Comparison of ENCODE assay signal across 8 cellular contexts in genomic region chr11:65134952-65135632, GRCh38. TPM values are rescaled to one million over a fixed set of nuclear protein-coding genes. Genes with fewer than 3 reads are reported as not detected.
DNase-seq lines count a peak whose midpoint lies in the region; ATAC-seq and TF ChIP-seq lines count a peak whose summit lies in the region.

No MANE protein-coding gene starts in this region.

- H3K27me3 Mint-ChIP-seq in stimulated activated memory B cell treated with anti-CD40 and anti-IgM and Interleukin-4, amounts not matched to agents 10 μg/mL and 1 μg/mL and 100 μg/mL, for 72 hours = no peaks in the 10 kb centered on the region

- H3K9me3 Mint-ChIP-seq in stimulated activated memory B cell treated with anti-CD40 and anti-IgM and Interleukin-4, amounts not matched to agents 10 μg/mL and 1 μg/mL and 100 μg/mL, for 72 hours = no peaks in the 10 kb centered on the region

- H3K27ac ChIP-seq in PC-3 (ENCODE audit: low read length) (peak overlapping the region; percentile 95), muscle layer of colon (ENCODE audit: low read depth, low read length) (peak overlapping the region; percentile 93)

- 0 out of 2 replicates have a peak, but pooled peaks cover 2% of the 10 kb centered on the region for H3K27me3 ChIP-seq in PC-3 (ENCODE audit: low read length)
- H3K27me3 ChIP-seq in muscle layer of colon (ENCODE audit: control insufficient read depth in 1 of 2, insufficient read depth in 2 of 2, low read length in 2 of 2) = no peaks in the 10 kb centered on the region

- no peaks in the 10 kb centered on the region for H3K9me2 ChIP-seq in PC-3 (replicated peaks; ENCODE audit: low read length)

- peaks cover 22% of the 10 kb centered on the region; the same call in 1 of the 2 replicates for H3K36me3 ChIP-seq in PC-3 (ENCODE audit: low read depth, low read length)
- peaks cover 31% of the 10 kb centered on the region for H3K36me3 ChIP-seq in muscle layer of colon (ENCODE audit: insufficient read depth, low read length)

- DNase-seq in DMS153 treated with DMSO at 0.1 percent for 48 hours (lab: John Stamatoyannopoulos, UW; ENCODE audit: unreplicated experiment) (peak; percentile 97), PC-3 (peak; percentile 99)
- peak; percentile 94 for DNase-seq in Jurkat, Clone E6-1 (ENCODE audit: low read depth, low spot score)
- peak; percentile 78 to 84 for DNase-seq in activated T-cell treated with anti-CD3 and anti-CD28 coated beads, Interleukin-2, amount 50 U/mL, for 48 hours

- H3K9ac ChIP-seq in PC-3 (ENCODE audit: low read length) (peak overlapping the region; percentile 98), muscle layer of colon (ENCODE audit: low read length) (peak overlapping the region; percentile 85)

- H3K27ac Mint-ChIP-seq in stimulated activated memory B cell treated with anti-CD40 and anti-IgM and Interleukin-4, amounts not matched to agents 10 μg/mL and 1 μg/mL and 100 μg/mL, for 72 hours = peak overlapping the region; percentile 98

- H3F3A ChIP-seq in PC-3 (ENCODE audit: low read length, unreplicated experiment) = no peaks in the 10 kb centered on the region

- H3K9me3 ChIP-seq in PC-3 (ENCODE audit: low read length) (no peaks in the 10 kb centered on the region), muscle layer of colon (ENCODE audit: low read length) (no peaks in the 10 kb centered on the region)

- peak; percentile 54 for ATAC-seq in GM21717 (IDR thresholded peaks at IDR 0.05; ENCODE audit: unreplicated experiment)
- peak; percentile 91 for ATAC-seq in PC-3
- peak; percentile 88 for ATAC-seq in esophagus mucosa
- ATAC-seq in stimulated activated memory B cell treated with anti-CD40 and anti-IgM and Interleukin-4, amounts not matched to agents 10 μg/mL and 1 μg/mL and 100 μg/mL, for 72 hours = peak; percentile 88

- H3K4me1 ChIP-seq in PC-3 (ENCODE audit: insufficient read depth, low read length) = peaks cover 16% of the 10 kb centered on the region
- H3K4me1 ChIP-seq in muscle layer of colon (ENCODE audit: insufficient read depth, low read length) = peaks cover 20% of the 10 kb centered on the region

- peak overlapping the region; percentile 87 for H2AFZ ChIP-seq in PC-3 (ENCODE audit: low read length)

- H4K20me1 ChIP-seq in PC-3 (ENCODE audit: low read length) = no peaks in the 10 kb centered on the region; the same call in 1 of the 2 replicates

- peaks cover 35% of the 10 kb centered on the region for H3K79me2 ChIP-seq in PC-3 (ENCODE audit: low read length)

- BruUV-seq in PC-3 (replicated peaks; lab: Mats Ljungman, UMichigan) = TSS peak; percentile 84

- CTCF ChIA-PET in PC-3 (lab: Charles Lee) = interaction anchor here (0.6 to 1.1 kb wide), 3 partner anchors 46 to 793 kb away, joined by 3 to 4 read pairs (median 4); partner anchors contain the start of gene CAPN1

- TF ChIP-seq CTCF in PC-3 (conservative IDR thresholded peaks at IDR 0.05; ENCODE audit: low read depth, low read length) = no peak

- peak overlapping the region; percentile 88 for H3K4me3 ChIP-seq in Jurkat, Clone E6-1 (ENCODE audit: low read length)
- H3K4me3 ChIP-seq in PC-3 (ENCODE audit: low read length) (peak overlapping the region; percentile 90), muscle layer of colon (ENCODE audit: low read depth in 1 of 2, low read length in 2 of 2) (peak overlapping the region; percentile 77 to 93)

- POLR2A ChIA-PET in PC-3 (lab: Charles Lee; ENCODE audit: unreplicated experiment) = interaction anchor here (0.6 to 1.8 kb wide), 8 partner anchors 9 to 64 kb away, joined by 3 to 24 read pairs (median 4); partner anchors contain the start of genes CAPN1, FAU and MRPL49

- intact Hi-C loops in PC-3 (cut with micrococcal nuclease) = loop anchor here (1.0 kb wide), 2 partner anchors 13 to 47 kb away; partner anchors contain the start of genes FAU and MRPL49

- H3K4me3 Mint-ChIP-seq in stimulated activated memory B cell treated with anti-CD40 and anti-IgM and Interleukin-4, amounts not matched to agents 10 μg/mL and 1 μg/mL and 100 μg/mL, for 72 hours = peak overlapping the region; percentile 94

- peaks cover 31% of the 10 kb centered on the region for H3K36me3 Mint-ChIP-seq in stimulated activated memory B cell treated with anti-CD40 and anti-IgM and Interleukin-4, amounts not matched to agents 10 μg/mL and 1 μg/mL and 100 μg/mL, for 72 hours

- H3K4me2 ChIP-seq in PC-3 (ENCODE audit: low read length) = peak overlapping the region; percentile 96

- peaks cover 63% of the 10 kb centered on the region for H3K4me1 Mint-ChIP-seq in stimulated activated memory B cell treated with anti-CD40 and anti-IgM and Interleukin-4, amounts not matched to agents 10 μg/mL and 1 μg/mL and 100 μg/mL, for 72 hours

RNA-seq across cellular contexts. Expression of gene SYVN1, which starts 0.8 kb away (rescaled TPM):
- 30.1 TPM for polyA plus RNA-seq in Jurkat, Clone E6-1 (2012; ENCODE audit: insufficient read depth, insufficient read length)
- total RNA-seq in PC-3 (2014; rRNA removed) = 22.3 and 33.2 TPM in 2 replicates
- 28.1 TPM for total RNA-seq in esophagus mucosa

RNA-seq across cellular contexts. Expression of gene MRPL49, which starts 13.0 kb away (rescaled TPM):
- polyA plus RNA-seq in Jurkat, Clone E6-1 (2012; ENCODE audit: insufficient read depth, insufficient read length) = 94.3 TPM
- total RNA-seq in PC-3 (2014; rRNA removed) = 163 and 183 TPM in 2 replicates
- total RNA-seq in esophagus mucosa = 63.9 TPM

RNA-seq across cellular contexts. Expression of gene FAU, which starts 13.2 kb away (rescaled TPM):
- 1,669 TPM for polyA plus RNA-seq in Jurkat, Clone E6-1 (2012; ENCODE audit: insufficient read depth, insufficient read length)
- total RNA-seq in PC-3 (2014; rRNA removed) (1,119 and 1,157 TPM in 2 replicates), esophagus mucosa (758 TPM)

RNA-seq across cellular contexts. Expression of gene ZNHIT2, which starts 17.6 kb away (rescaled TPM):
- polyA plus RNA-seq in Jurkat, Clone E6-1 (2012; ENCODE audit: insufficient read depth, insufficient read length) = 8.3 TPM
- total RNA-seq in PC-3 (2014; rRNA removed) (48.2 and 59.0 TPM in 2 replicates), esophagus mucosa (9.4 TPM)

RNA-seq across cellular contexts. Expression of gene TM7SF2, which starts 23.4 kb away (rescaled TPM):
- polyA plus RNA-seq in Jurkat, Clone E6-1 (2012; ENCODE audit: insufficient read depth, insufficient read length) = 42.4 TPM
- total RNA-seq in PC-3 (2014; rRNA removed) (38.4 and 44.2 TPM in 2 replicates), esophagus mucosa (53.2 TPM)

Comparison
In these comparisons a context has a peak if more than half of its experiments do, and no peak if none do; other contexts are left out.
1. Peak in every context shown above with its lines: DNase-seq, ATAC-seq, H3K4me3 ChIP-seq and H3K27ac ChIP-seq.